In genomic region chr5:80408475-80408875, GRCh38 we compare ENCODE assay signal across 8 cellular contexts. TPM values are rescaled to one million over a fixed set of nuclear protein-coding genes. Genes with fewer than 3 reads are reported as not detected.
DNase-seq lines count a peak whose midpoint lies in the region; ATAC-seq and TF ChIP-seq lines count a peak whose summit lies in the region.

No MANE protein-coding gene starts in this region.

- TF ChIP-seq POLR2A in Peyer's patch (IDR thresholded peaks at IDR 0.05) = no peak

- H3K4me3 ChIP-seq in Peyer's patch (peak overlapping the region; percentile 83 to 97 (median 92)), astrocyte of the spinal cord (ENCODE audit: low read depth, low read length) (peak overlapping the region; percentile 89), iPS-20b (ENCODE audit: low read length) (peak overlapping the region; percentile 94), skeletal muscle tissue (ENCODE audit: low read length in 3 of 3) (peak overlapping the region; percentile 87 to 94 (median 91))

- H3K27me3 ChIP-seq in Peyer's patch (no peaks in the 10 kb centered on the region), iPS-20b (ENCODE audit: insufficient read depth, low read length) (no peaks in the 10 kb centered on the region), skeletal muscle tissue (ENCODE audit: control insufficient read depth in 3 of 3, insufficient read depth in 3 of 3, low read length in 3 of 3) (no peaks in the 10 kb centered on the region)

- no peaks in the 10 kb centered on the region for H3K36me3 ChIP-seq in Peyer's patch
- H3K36me3 ChIP-seq in iPS-20b (ENCODE audit: insufficient read depth, low read depth, low read length) = no peaks in the 10 kb centered on the region; the same call in 1 of the 2 replicates
- H3K36me3 ChIP-seq in skeletal muscle tissue (ENCODE audit: control insufficient read depth in 3 of 3, insufficient read depth in 3 of 3, low read length in 3 of 3) = peaks cover 0 to 5% (median 3%) of the 10 kb centered on the region in 3 donors

- H3K9me3 ChIP-seq in Peyer's patch (no peaks in the 10 kb centered on the region), iPS-20b (ENCODE audit: insufficient read depth, low read depth, low read length) (no peaks in the 10 kb centered on the region), skeletal muscle tissue (ENCODE audit: control insufficient read depth in 3 of 3, low read length in 3 of 3) (no peaks in the 10 kb centered on the region)

- in situ Hi-C loops in astrocyte of the spinal cord (cut with HindIII; ENCODE audit: low sequenced_read_pairs) = no loop called here

- DNase-seq in COLO829 (ENCODE audit: low spot score) (peak; percentile 13), HK-2 (ENCODE audit: unreplicated experiment) (peak; percentile 63), Peyer's patch (peak; percentile 31 to 80 (median 65)), astrocyte of the spinal cord (ENCODE audit: low read depth, low spot score) (no peak), retina (no peak)

- H3K9ac ChIP-seq in iPS-20b (ENCODE audit: low read depth, low read length) (peak overlapping the region; percentile 84), skeletal muscle tissue (ENCODE audit: low read depth in 1 of 3, low read length in 3 of 3) (peak overlapping the region; percentile 96 to 97 (median 97))

- TF ChIP-seq CTCF in Peyer's patch (IDR thresholded peaks at IDR 0.05) (peak in 1 of 6 experiments; percentile 1), astrocyte of the spinal cord (IDR thresholded peaks at IDR 0.05; ENCODE audit: low read depth, low read length) (peak; percentile 13)

- H3K27ac ChIP-seq in Peyer's patch (peak overlapping the region; percentile 94 to 98 (median 96)), iPS-20b (ENCODE audit: low read length) (peak overlapping the region; percentile 90), skeletal muscle tissue (ENCODE audit: low read depth, low read length) (peak overlapping the region; percentile 96)

- peak; percentile 40 for ATAC-seq in GM19324 (IDR thresholded peaks at IDR 0.05; ENCODE audit: low FRiP score, unreplicated experiment)

- peaks cover 0 to 21% (median 3%) of the 10 kb centered on the region in 4 donors for H3K4me1 ChIP-seq in Peyer's patch
- H3K4me1 ChIP-seq in iPS-20b (ENCODE audit: insufficient read depth, low read length) = peaks cover 5% of the 10 kb centered on the region; the same call in 1 of the 2 replicates
- H3K4me1 ChIP-seq in skeletal muscle tissue (ENCODE audit: control insufficient read depth in 3 of 3, insufficient read depth in 3 of 3, low read length in 3 of 3) = peaks cover 16 to 18% (median 17%) of the 10 kb centered on the region in 3 donors

RNA-seq across cellular contexts. Expression of gene ZFYVE16, which starts 0.6 kb away (rescaled TPM):
- total RNA-seq in Peyer's patch (10 to 100 TPM; 18.2 to 32.2 (median 28.8) TPM), skeletal muscle tissue (50.1 TPM)

Comparison
In these comparisons a context has a peak if more than half of its experiments do, and no peak if none do; other contexts are left out.
1. DNase-seq: peak in COLO829 (single experiment), HK-2 (single experiment) and Peyer's patch (3 of 3); none in astrocyte of the spinal cord (single experiment) and retina (single experiment).
2. Peak in every context shown above with its lines, with median percentiles within 50 percentile points of each other: H3K27ac ChIP-seq and H3K4me3 ChIP-seq.